8 cellular contexts compared by ENCODE assay signal in the genomic region with DNA sequence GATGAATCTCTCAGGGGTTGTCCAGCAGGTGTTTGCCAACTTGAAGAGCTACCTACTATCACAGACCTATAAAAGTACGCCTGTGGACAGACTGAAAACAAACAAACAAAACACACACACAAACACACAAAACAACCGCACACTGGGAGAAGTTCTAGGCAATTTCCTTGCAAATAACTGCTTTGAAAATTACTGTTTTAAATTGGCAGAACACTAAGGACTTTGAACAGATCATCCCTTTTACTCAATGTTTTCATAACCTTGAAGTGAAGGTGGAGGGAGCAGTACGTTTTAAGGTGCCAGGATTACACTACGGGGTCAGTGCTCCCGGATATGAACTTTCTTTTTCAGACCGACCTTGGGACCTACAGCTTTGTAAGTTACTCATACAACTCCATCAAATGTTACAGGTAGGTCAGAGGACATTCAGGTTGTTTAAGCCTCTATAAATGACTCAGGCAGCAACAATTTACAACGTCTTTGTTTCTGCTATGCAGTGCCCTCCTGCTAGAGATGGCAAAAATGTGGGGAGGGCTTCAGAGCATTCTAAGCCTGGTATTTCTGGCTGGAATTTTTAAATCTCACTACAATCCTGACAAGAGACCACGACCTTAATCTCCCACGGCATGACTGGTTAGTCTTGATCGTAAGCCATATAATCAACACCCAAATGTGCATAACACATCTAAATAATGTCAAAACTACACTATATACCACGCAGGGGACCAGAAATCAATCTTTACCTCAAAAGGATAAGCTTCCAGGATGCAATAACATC. TPM values are rescaled to one million over a fixed set of nuclear protein-coding genes. Genes with fewer than 3 reads are reported as not detected.
DNase-seq lines count a peak whose midpoint lies in the region; ATAC-seq and TF ChIP-seq lines count a peak whose summit lies in the region.

No MANE protein-coding gene starts in this region.

- intact Hi-C loops in activated naive CD4-positive, alpha-beta T cell treated with anti-CD3 and anti-CD28 coated beads for 36 hours (cut with micrococcal nuclease): loop anchor here (2.0 kb wide), 1 partner anchor 590 kb away; a partner anchor contains a TSS

- H3K9me3 ChIP-seq in iPS-15b (ENCODE audit: control insufficient read depth, insufficient read depth, low read length) (no peaks in the 10 kb centered on the region), smooth muscle cell (replicated peaks; ENCODE audit: low read depth) (no peaks in the 10 kb centered on the region)

- H3K36me3 ChIP-seq in iPS-15b (ENCODE audit: control insufficient read depth, insufficient read depth, low read length) (peaks cover 20% of the 10 kb centered on the region), smooth muscle cell (ENCODE audit: low read depth) (no peaks in the 10 kb centered on the region)

- peak overlapping the region; percentile 91 for H3K27ac ChIP-seq in smooth muscle cell (ENCODE audit: low read depth)

- no peak for ATAC-seq in activated CD8-positive, alpha-beta T cell treated with anti-CD3 and anti-CD28 coated beads, Interleukin-2, amount 10 ng/mL, durations not matched to agents 7 days and 5 days
- no peak for ATAC-seq in GM19328 (IDR thresholded peaks at IDR 0.05; ENCODE audit: unreplicated experiment)
- no peak for ATAC-seq in GM18867 (IDR thresholded peaks at IDR 0.05; ENCODE audit: unreplicated experiment)

- no peaks in the 10 kb centered on the region for H3K27me3 Mint-ChIP-seq in activated naive CD4-positive, alpha-beta T cell treated with anti-CD3 and anti-CD28 coated beads for 36 hours (ENCODE audit: low read depth)
- peaks cover 6% of the 10 kb centered on the region for H3K27me3 Mint-ChIP-seq in activated CD8-positive, alpha-beta T cell treated with anti-CD3 and anti-CD28 coated beads, Interleukin-2, amount 10 ng/mL, durations not matched to agents 7 days and 5 days (ENCODE audit: low read depth)

- WGBS in smooth muscle cell (ENCODE audit: low lambda C conversion rate): 28% methylated on average over 11 of the region's 11 CpGs

- peak overlapping the region; percentile 92 for H3K4me2 ChIP-seq in smooth muscle cell

- H3K27me3 ChIP-seq in iPS-15b (ENCODE audit: control insufficient read depth, insufficient read depth, low read length) (peaks cover 8% of the 10 kb centered on the region), smooth muscle cell (ENCODE audit: low read depth) (no peaks in the 10 kb centered on the region)

- CTCF ChIA-PET in activated naive CD4-positive, alpha-beta T cell treated with anti-CD3 and anti-CD28 coated beads for 36 hours (lab: Charles Lee): interaction anchor here (1.5 to 9.3 kb wide), 4 partner anchors 15 to 81 kb away, joined by 3 to 152 read pairs (median 4); no protein-coding TSS in a partner anchor
- CTCF ChIA-PET in activated CD8-positive, alpha-beta T cell treated with anti-CD3 and anti-CD28 coated beads, Interleukin-2, amount 10 ng/mL, durations not matched to agents 7 days and 5 days (lab: Charles Lee): interaction anchor here (0.9 to 6.3 kb wide), 10 partner anchors 8 to 383 kb away, joined by 3 to 133 read pairs (median 6); no protein-coding TSS in a partner anchor

- H3K4me3 ChIP-seq in iPS-15b (ENCODE audit: low read depth, low read length): peak overlapping the region; percentile 78
- peak overlapping the region; percentile 90 for H3K4me3 ChIP-seq in smooth muscle cell

- H3K27ac Mint-ChIP-seq in activated naive CD4-positive, alpha-beta T cell treated with anti-CD3 and anti-CD28 coated beads for 36 hours: peak overlapping the region; percentile 83
- peak overlapping the region; percentile 90 for H3K27ac Mint-ChIP-seq in activated CD8-positive, alpha-beta T cell treated with anti-CD3 and anti-CD28 coated beads, Interleukin-2, amount 10 ng/mL, durations not matched to agents 7 days and 5 days

- peaks cover 35% of the 10 kb centered on the region for H3K79me2 ChIP-seq in smooth muscle cell (ENCODE audit: low read depth)

- H3K9ac ChIP-seq in iPS-15b (ENCODE audit: low read depth, low read length) (no peak overlapping the region), smooth muscle cell (ENCODE audit: low read depth) (peak overlapping the region; percentile 94)

- POLR2A ChIA-PET in activated CD8-positive, alpha-beta T cell treated with anti-CD3 and anti-CD28 coated beads, Interleukin-2, amount 10 ng/mL, durations not matched to agents 7 days and 5 days (lab: Charles Lee): interaction anchor here (0.5 to 4.6 kb wide), 7 partner anchors 9 to 528 kb away, joined by 3 to 45 read pairs (median 6); no protein-coding TSS in a partner anchor

- peaks cover 29% of the 10 kb centered on the region for H3K36me3 Mint-ChIP-seq in activated naive CD4-positive, alpha-beta T cell treated with anti-CD3 and anti-CD28 coated beads for 36 hours (ENCODE audit: low read depth)
- H3K36me3 Mint-ChIP-seq in activated CD8-positive, alpha-beta T cell treated with anti-CD3 and anti-CD28 coated beads, Interleukin-2, amount 10 ng/mL, durations not matched to agents 7 days and 5 days (ENCODE audit: low read depth): peaks cover 39% of the 10 kb centered on the region

- no peaks in the 10 kb centered on the region for H3K9me3 Mint-ChIP-seq in activated naive CD4-positive, alpha-beta T cell treated with anti-CD3 and anti-CD28 coated beads for 36 hours
- H3K9me3 Mint-ChIP-seq in activated CD8-positive, alpha-beta T cell treated with anti-CD3 and anti-CD28 coated beads, Interleukin-2, amount 10 ng/mL, durations not matched to agents 7 days and 5 days (ENCODE audit: insufficient read depth): no peaks in the 10 kb centered on the region

- peak overlapping the region; percentile 89 for H3K4me3 Mint-ChIP-seq in activated naive CD4-positive, alpha-beta T cell treated with anti-CD3 and anti-CD28 coated beads for 36 hours
- peak overlapping the region; percentile 88 for H3K4me3 Mint-ChIP-seq in activated CD8-positive, alpha-beta T cell treated with anti-CD3 and anti-CD28 coated beads, Interleukin-2, amount 10 ng/mL, durations not matched to agents 7 days and 5 days

- peaks cover 32% of the 10 kb centered on the region for H4K20me1 ChIP-seq in smooth muscle cell (ENCODE audit: low read depth)

- no peak overlapping the region for H2AFZ ChIP-seq in smooth muscle cell (ENCODE audit: low read depth)

- no peak for DNase-seq in activated naive CD4-positive, alpha-beta T cell treated with anti-CD3 and anti-CD28 coated beads for 36 hours
- DNase-seq in activated naive CD4-positive, alpha-beta T cell treated with anti-CD3 and anti-CD28 coated beads, Interleukin-2, amount 50 U/mL, for 16 hours: no peak
- DNase-seq in activated CD8-positive, alpha-beta T cell treated with anti-CD3 and anti-CD28 coated beads, Interleukin-2, amount 10 ng/mL, durations not matched to agents 7 days and 5 days: no peak
- DNase-seq in smooth muscle cell (lab: John Stamatoyannopoulos, UW; ENCODE audit: unreplicated experiment): no peak
- DNase-seq in NCI-H748 treated with DMSO at 0.1 percent for 48 hours (lab: John Stamatoyannopoulos, UW): no peak

- peaks cover 52% of the 10 kb centered on the region for H3K4me1 Mint-ChIP-seq in activated naive CD4-positive, alpha-beta T cell treated with anti-CD3 and anti-CD28 coated beads for 36 hours (ENCODE audit: low read depth)
- H3K4me1 Mint-ChIP-seq in activated CD8-positive, alpha-beta T cell treated with anti-CD3 and anti-CD28 coated beads, Interleukin-2, amount 10 ng/mL, durations not matched to agents 7 days and 5 days (ENCODE audit: low read depth): peaks cover 63% of the 10 kb centered on the region

- H3K4me1 ChIP-seq in iPS-15b (ENCODE audit: control insufficient read depth, insufficient read depth, low read length): peaks cover 20% of the 10 kb centered on the region
- peaks cover 35% of the 10 kb centered on the region for H3K4me1 ChIP-seq in smooth muscle cell (ENCODE audit: low read depth)

- TF ChIP-seq CTCF in smooth muscle cell (IDR thresholded peaks at IDR 0.05; ENCODE audit: borderline replicate concordance, insufficient read depth, poor library complexity, severe bottlenecking): no peak

- peaks cover 25% of the 10 kb centered on the region for H3F3A ChIP-seq in smooth muscle cell (ENCODE audit: low read depth)

RNA-seq across cellular contexts. Expression of a gene that starts 1.4 kb away (rescaled TPM):
- total RNA-seq in activated naive CD4-positive, alpha-beta T cell treated with anti-CD3 and anti-CD28 coated beads for 36 hours: 10 to 100 TPM; 73.1 to 73.5 TPM
- total RNA-seq in activated CD8-positive, alpha-beta T cell treated with anti-CD3 and anti-CD28 coated beads, Interleukin-2, amount 10 ng/mL, durations not matched to agents 7 days and 5 days: 100 to 1,000 TPM; 115 to 120 TPM
- total RNA-seq in smooth muscle cell: 96.0 and 106 TPM in 2 replicates
- polyA plus RNA-seq in smooth muscle cell: 77.2 and 93.4 TPM in 2 replicates

RNA-seq across cellular contexts. Expression of a gene that starts 59.9 kb away (rescaled TPM):
- 10 to 100 TPM; 40.3 to 43.5 TPM for total RNA-seq in activated naive CD4-positive, alpha-beta T cell treated with anti-CD3 and anti-CD28 coated beads for 36 hours
- total RNA-seq in activated CD8-positive, alpha-beta T cell treated with anti-CD3 and anti-CD28 coated beads, Interleukin-2, amount 10 ng/mL, durations not matched to agents 7 days and 5 days: 10 to 100 TPM; 32.4 to 35.4 TPM
- total RNA-seq in smooth muscle cell: 11.2 and 14.3 TPM in 2 replicates
- 56.4 and 67.6 TPM in 2 replicates for polyA plus RNA-seq in smooth muscle cell
